Comparison of ENCODE assay signal across 9 cellular contexts in genomic region chr10:29239569-29240472, GRCh38. TPM values are rescaled to one million over a fixed set of nuclear protein-coding genes. Genes with fewer than 3 reads are reported as not detected.
A peak's percentile ranks its signal among the peaks of the same experiment; 100 is the strongest.
DNase-seq lines count a peak whose midpoint lies in the region; ATAC-seq, FAIRE-seq and TF ChIP-seq lines count a peak whose summit lies in the region.
"Had no signal": no experiment of that assay in that cellular context is flagged by ENCODE, and none has a peak within 500 bp of the region (broad histone marks: within the 10 kb centered on the region; RNA-seq: fewer than 3 reads in every experiment).

No MANE protein-coding gene starts in this region.

- in situ Hi-C loops in K562 (cut with MboI) = loop anchor here (5.0 kb wide), 1 partner anchor 62 kb away; no protein-coding TSS in a partner anchor

- H3K27me3 ChIP-seq in K562 (ENCODE audit: control insufficient read depth in 2 of 2, insufficient read depth in 2 of 2, low read length in 2 of 2) = peaks cover 14 to 26% of the 10 kb centered on the region in 2 experiments; a peak in 3 of 5 replicates
- H3K27me3 ChIP-seq in stomach = peaks cover 0 to 10% (median 4%) of the 10 kb centered on the region in 3 donors

- no peak for TF ChIP-seq EP300 in K562 (IDR thresholded peaks at IDR 0.05; ENCODE audit: low read length)
- TF ChIP-seq EP300 in stomach (IDR thresholded peaks at IDR 0.05) = no peak

- H3K9me3 Mint-ChIP-seq in activated T-cell treated with anti-CD3 and anti-CD28 coated beads, Interleukin-2, amount 50 U/mL, for 72 hours = peaks cover 0 to 1% of the 10 kb centered on the region in 2 donors
- H3K9me3 Mint-ChIP-seq: activated B cell treated with CpG ODN at 0.5 μM for 24 hours had no signal

- peak; percentile 72 for TF ChIP-seq CTCF in GM12865 (IDR thresholded peaks at IDR 0.05; ENCODE audit: insufficient read depth, low read depth, low read length, missing control alignments)
- peak; percentile 84 to 87 (median 87) for TF ChIP-seq CTCF in K562 (IDR thresholded peaks at IDR 0.05 in 2 of 3, conservative IDR thresholded peaks at IDR 0.05 in 1 of 3; ENCODE audit: insufficient read depth in 2 of 3, low read depth in 1 of 3, low read length in 3 of 3)
- no peak for TF ChIP-seq CTCF in stomach (IDR thresholded peaks at IDR 0.05)

- no peak for TF ChIP-seq POLR2A in K562 (conservative IDR thresholded peaks at IDR 0.05)
- no peak for TF ChIP-seq POLR2A in stomach (IDR thresholded peaks at IDR 0.05)

- H4K20me1 ChIP-seq in K562 (replicated peaks; ENCODE audit: control insufficient read depth, insufficient read depth, low read length) = no peaks in the 10 kb centered on the region

- no peak overlapping the region for H3K4me3 ChIP-seq in GM12865 (ENCODE audit: low read depth, low read length)
- no peak overlapping the region for H3K4me3 ChIP-seq in K562
- no peak overlapping the region for H3K4me3 ChIP-seq in stomach

- no peaks in the 10 kb centered on the region for H3K9me1 ChIP-seq in K562 (ENCODE audit: control insufficient read depth, insufficient read depth, low read length)

- peak; percentile 97 for ATAC-seq in K562
- ATAC-seq in activated T-cell treated with anti-CD3 and anti-CD28 coated beads, Interleukin-2, amount 50 U/mL, for 72 hours (replicated peaks in 1 of 2) = no peak

- TF ChIP-seq RAD21 in K562 (CRISPR knock-in tag; conservative IDR thresholded peaks at IDR 0.05 in 1 of 2, IDR thresholded peaks at IDR 0.05 in 1 of 2) = peak; percentile 91 to 93

- H3K4me2 ChIP-seq in K562 (ENCODE audit: insufficient read depth, low read length) = no peak overlapping the region

- H3K9ac ChIP-seq in K562 (ENCODE audit: insufficient read depth in 1 of 2, low read depth in 2 of 2, low read length in 2 of 2) = no peak overlapping the region

- H3K9me3 ChIP-seq in K562 (replicated peaks; ENCODE audit: control insufficient read depth, insufficient read depth, low read depth, low read length) (no peaks in the 10 kb centered on the region), stomach (no peaks in the 10 kb centered on the region)

- no peaks in the 10 kb centered on the region for H3K79me2 ChIP-seq in K562 (ENCODE audit: control insufficient read depth, insufficient read depth, low read length)

- FAIRE-seq in K562 (lab: Jason Lieb, UNC) = peak; percentile 95

- 5% methylated on average over 15 of the region's 15 CpGs for WGBS in K562 (ENCODE audit: insufficient coverage, low coverage, missing lambda C conversion rate)
- 81 to 94% (median 86%) methylated on average over 15 of the region's 15 CpGs for WGBS in stomach, 5 donors

- no peak overlapping the region for H3K27ac Mint-ChIP-seq in activated T-cell treated with anti-CD3 and anti-CD28 coated beads, Interleukin-2, amount 50 U/mL, for 72 hours
- H3K27ac Mint-ChIP-seq: activated B cell treated with CpG ODN at 0.5 μM for 24 hours had no signal

- H3K36me3 ChIP-seq in K562 (ENCODE audit: control insufficient read depth, insufficient read depth, low read length) (no peaks in the 10 kb centered on the region), stomach (no peaks in the 10 kb centered on the region)

- no peaks in the 10 kb centered on the region for H3K4me1 Mint-ChIP-seq in activated T-cell treated with anti-CD3 and anti-CD28 coated beads, Interleukin-2, amount 50 U/mL, for 72 hours (ENCODE audit: low read depth)
- H3K4me1 Mint-ChIP-seq: activated B cell treated with CpG ODN at 0.5 μM for 24 hours had no signal

- intact Hi-C loops in K562 (cut with micrococcal nuclease) (loop anchor here (1.0 kb wide), 1 partner anchor 64 kb away; no protein-coding TSS in a partner anchor), stomach (cut with DNase I; ENCODE audit: low total_unique reads) (no loop called here)

- no peaks in the 10 kb centered on the region for H3K4me1 ChIP-seq in K562 (replicated peaks in 1 of 2; ENCODE audit: control insufficient read depth in 2 of 2, insufficient read depth in 2 of 2, low read length in 2 of 2)
- H3K4me1 ChIP-seq in stomach = no peaks in the 10 kb centered on the region

- POLR2A ChIA-PET in K562 (lab: Yijun Ruan, JAX) = no interaction called here

- no peaks in the 10 kb centered on the region for H3K36me3 Mint-ChIP-seq in activated T-cell treated with anti-CD3 and anti-CD28 coated beads, Interleukin-2, amount 50 U/mL, for 72 hours (ENCODE audit: insufficient read depth in 2 of 2)

- DNase-seq in GM12865 (ENCODE audit: low read depth) (peak; percentile 48), Kasumi-1 (lab: John Stamatoyannopoulos, UW) (peak; percentile 43 to 50), K562 (ENCODE audit: extremely low read depth in 1 of 4, low spot score in 3 of 4) (peak; percentile 43 to 68 (median 53)), myocyte (ENCODE audit: low read depth) (peak; percentile 30), NCI-H2196 treated with DMSO at 0.1 percent for 48 hours (lab: John Stamatoyannopoulos, UW; ENCODE audit: unreplicated experiment) (no peak), stomach (no peak), putamen (ENCODE audit: low spot score) (no peak)
- no peak for DNase-seq in activated T-cell treated with anti-CD3 and anti-CD28 coated beads, Interleukin-2, amount 50 U/mL, for 72 hours
- DNase-seq: activated B cell treated with CpG ODN at 0.5 μM for 24 hours had no signal

- no peak overlapping the region for H3K4me3 Mint-ChIP-seq in activated T-cell treated with anti-CD3 and anti-CD28 coated beads, Interleukin-2, amount 50 U/mL, for 72 hours
- H3K4me3 Mint-ChIP-seq: activated B cell treated with CpG ODN at 0.5 μM for 24 hours had no signal

- peaks cover 10% of the 10 kb centered on the region for H3K27me3 Mint-ChIP-seq in activated T-cell treated with anti-CD3 and anti-CD28 coated beads, Interleukin-2, amount 50 U/mL, for 72 hours (ENCODE audit: low read depth)

- H2AFZ ChIP-seq in K562 (ENCODE audit: low read depth, low read length) = no peak overlapping the region

- CTCF ChIA-PET in K562 (lab: Yijun Ruan, JAX; ENCODE audit: low intra/inter-chr PET ratio) = interaction anchor here (0.5 to 2.6 kb wide), 5 partner anchors 65 to 575 kb away, joined by 3 to 17 read pairs (median 3); no protein-coding TSS in a partner anchor

- H3K27ac ChIP-seq in K562 (ENCODE audit: extremely low read depth, low read depth, low read length) = no peak overlapping the region
- no peak overlapping the region for H3K27ac ChIP-seq in stomach

- no TSS peak for BruUV-seq in K562 (replicated peaks; lab: Mats Ljungman, UMichigan)

TF ChIP-seq in K562, 482 proteins besides CTCF, POLR2A, EP300 and RAD21 (continues in another document):
- TF ChIP-seq TEAD1 (CRISPR knock-in tag; IDR thresholded peaks at IDR 0.05) (peak; percentile 56 to 82; a peak in 3 of 4 replicates), TFAM (CRISPR knock-in tag; conservative IDR thresholded peaks at IDR 0.05) (no peak), XRCC3 (IDR thresholded peaks at IDR 0.05) (no peak), PHTF2 (CRISPR knock-in tag; IDR thresholded peaks at IDR 0.05) (no peak), TEAD2 (tag; IDR thresholded peaks at IDR 0.05) (peak; percentile 51; the same call in 1 of the 2 replicates), STAG1 (CRISPR knock-in tag; IDR thresholded peaks at IDR 0.05; ENCODE audit: borderline replicate concordance) (peak; percentile 24; the same call in 1 of the 2 replicates), YY1 (IDR thresholded peaks at IDR 0.05; ENCODE audit: borderline replicate concordance in 1 of 3, control insufficient read depth in 1 of 3, extremely low read depth in 1 of 3, insufficient read depth in 3 of 3, insufficient read length in 1 of 3, insufficient replicate concordance in 2 of 3, low read depth in 1 of 3, low read length in 2 of 3) (peak in 1 of 3 experiments; percentile 10)
- TF ChIP-seq, protein P1, sequence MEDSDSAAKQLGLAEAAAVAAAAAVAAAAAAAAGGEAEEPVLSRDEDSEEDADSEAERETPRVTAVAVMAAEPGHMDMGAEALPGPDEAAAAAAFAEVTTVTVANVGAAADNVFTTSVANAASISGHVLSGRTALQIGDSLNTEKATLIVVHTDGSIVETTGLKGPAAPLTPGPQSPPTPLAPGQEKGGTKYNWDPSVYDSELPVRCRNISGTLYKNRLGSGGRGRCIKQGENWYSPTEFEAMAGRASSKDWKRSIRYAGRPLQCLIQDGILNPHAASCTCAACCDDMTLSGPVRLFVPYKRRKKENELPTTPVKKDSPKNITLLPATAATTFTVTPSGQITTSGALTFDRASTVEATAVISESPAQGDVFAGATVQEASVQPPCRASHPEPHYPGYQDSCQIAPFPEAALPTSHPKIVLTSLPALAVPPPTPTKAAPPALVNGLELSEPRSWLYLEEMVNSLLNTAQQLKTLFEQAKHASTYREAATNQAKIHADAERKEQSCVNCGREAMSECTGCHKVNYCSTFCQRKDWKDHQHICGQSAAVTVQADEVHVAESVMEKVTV (CRISPR knock-in tag; IDR thresholded peaks at IDR 0.05) = peak; percentile 76

RNA-seq across cellular contexts. Expression of gene LYZL1, which starts 49.0 kb away (rescaled TPM):
- total RNA-seq in K562 (2011; cell fraction: chromatin; rRNA removed; ENCODE audit: low replicate concordance) = not detected in 2 replicates
- not detected in 2 replicates for total RNA-seq in K562 (2011; cell fraction: nucleolus; rRNA removed)
- not detected in 2 replicates for total RNA-seq in K562 (2011; cell fraction: nucleoplasm; rRNA removed)
- not detected in 2 replicates for total RNA-seq in K562 (2014; rRNA removed)
- total RNA-seq in K562 (2014; rRNA removed; fragmentation: Illumina TruSeq; extraction: Trizol) = not detected in 2 replicates
- not detected in 2 replicates for total RNA-seq in K562 (2015; rRNA removed; fragmentation: Illumina TruSeq; extraction: Trizol)
- not detected in 2 replicates for total RNA-seq in K562 (2021)
- polyA plus RNA-seq in K562 (2011; rRNA removed) = not detected in 2 replicates
- polyA plus RNA-seq in K562 (2011; cell fraction: cytosol; rRNA removed) = not detected in 2 replicates
- polyA plus RNA-seq in K562 (2011; cell fraction: nucleus; rRNA removed) = not detected in 2 replicates
- polyA plus RNA-seq in K562 (2012) = not detected in 2 replicates
- polyA plus RNA-seq in K562 (2014; fragmentation: Illumina TruSeq; extraction: Trizol) = not detected in 2 replicates
- not detected for polyA plus RNA-seq in K562 (2014; fragmentation: Nextera tagmentation; extraction: Ambion mirVana)
- not detected in 2 replicates for polyA plus RNA-seq in K562 (2014; rRNA removed)
- not detected in 2 replicates for polyA minus RNA-seq in K562 (2011; rRNA and poly(A)+ RNA removed)
- not detected in 2 replicates for polyA minus RNA-seq in K562 (2011; cell fraction: cytosol; rRNA and poly(A)+ RNA removed)
- not detected in 2 replicates for polyA minus RNA-seq in K562 (2011; cell fraction: nucleus; rRNA and poly(A)+ RNA removed)
- total RNA-seq in myocyte = not detected in 2 replicates
- not detected for polyA plus RNA-seq in myocyte (2012)
- not detected for total RNA-seq in activated T-cell treated with anti-CD3 and anti-CD28 coated beads, Interleukin-2, amount 50 U/mL, for 72 hours
- not detected for total RNA-seq in stomach
- not detected for polyA plus RNA-seq in stomach
- total RNA-seq: activated B cell treated with CpG ODN at 0.5 μM for 24 hours had no signal

Comparison
In these comparisons a context has a peak if more than half of its experiments do, and no peak if none do; other contexts are left out.
1. DNase-seq: peak in GM12865 (single experiment), Kasumi-1 (2 of 2), K562 (4 of 4) and myocyte (single experiment); none in NCI-H2196 treated with DMSO at 0.1 percent for 48 hours (single experiment), activated T-cell treated with anti-CD3 and anti-CD28 coated beads, Interleukin-2, amount 50 U/mL, for 72 hours (0 of 2), stomach (single experiment) and putamen (single experiment).
2. CTCF ChIP-seq: peak in GM12865 (single experiment) and K562 (3 of 3); none in stomach (0 of 7).